In genomic region chr10:69334258-69335062, GRCh38 we compare ENCODE assay signal across 1 cellular context.
TF ChIP-seq lines count a peak whose summit lies in the region.

No MANE protein-coding gene starts in this region.

TF ChIP-seq in K562, 482 proteins besides CTCF, POLR2A, EP300 and RAD21 (continued from another document and continues in another):
- TF ChIP-seq GTF2B (IDR thresholded peaks at IDR 0.05; ENCODE audit: extremely low read depth, insufficient read length) (no peak), ZNF133 (CRISPR knock-in tag; IDR thresholded peaks at IDR 0.05) (no peak), HNRNPUL1 (IDR thresholded peaks at IDR 0.05; ENCODE audit: low read length) (no peak), CHD7 (IDR thresholded peaks at IDR 0.05; ENCODE audit: low read depth, low read length) (no peak), POLR3G (IDR thresholded peaks at IDR 0.05; ENCODE audit: extremely low read depth, insufficient read length, insufficient replicate concordance) (no peak), SMARCB1 (IDR thresholded peaks at IDR 0.05; ENCODE audit: insufficient read length, low read depth) (no peak), RFX7 (CRISPR knock-in tag; IDR thresholded peaks at IDR 0.05) (no peak), CSDE1 (IDR thresholded peaks at IDR 0.05) (no peak), DPF2 (IDR thresholded peaks at IDR 0.05) (peak; percentile 91), HLTF (IDR thresholded peaks at IDR 0.05) (0 out of 2 replicates have a peak, but pooled peaks have one; percentile 34), KDM4B (IDR thresholded peaks at IDR 0.05; ENCODE audit: borderline replicate concordance in 2 of 2, low read depth in 1 of 2) (no peak), U2AF2 (optimal IDR thresholded peaks at IDR 0.05; ENCODE audit: low read depth, low read length) (no peak), E2F8 (IDR thresholded peaks at IDR 0.05; ENCODE audit: low read depth, partially characterized antibody) (no peak), NBN (IDR thresholded peaks at IDR 0.05; ENCODE audit: low read depth) (no peak; the same call in 1 of the 2 replicates), KLF10 (CRISPR knock-in tag; IDR thresholded peaks at IDR 0.05) (no peak), PRDM10 (IDR thresholded peaks at IDR 0.05; ENCODE audit: partially characterized antibody) (peak; percentile 72)
- TF ChIP-seq, protein P1, sequence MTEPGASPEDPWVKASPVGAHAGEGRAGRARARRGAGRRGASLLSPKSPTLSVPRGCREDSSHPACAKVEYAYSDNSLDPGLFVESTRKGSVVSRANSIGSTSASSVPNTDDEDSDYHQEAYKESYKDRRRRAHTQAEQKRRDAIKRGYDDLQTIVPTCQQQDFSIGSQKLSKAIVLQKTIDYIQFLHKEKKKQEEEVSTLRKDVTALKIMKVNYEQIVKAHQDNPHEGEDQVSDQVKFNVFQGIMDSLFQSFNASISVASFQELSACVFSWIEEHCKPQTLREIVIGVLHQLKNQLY (CRISPR knock-in tag; conservative IDR thresholded peaks at IDR 0.05), result no peak
- TF ChIP-seq, protein P2, sequence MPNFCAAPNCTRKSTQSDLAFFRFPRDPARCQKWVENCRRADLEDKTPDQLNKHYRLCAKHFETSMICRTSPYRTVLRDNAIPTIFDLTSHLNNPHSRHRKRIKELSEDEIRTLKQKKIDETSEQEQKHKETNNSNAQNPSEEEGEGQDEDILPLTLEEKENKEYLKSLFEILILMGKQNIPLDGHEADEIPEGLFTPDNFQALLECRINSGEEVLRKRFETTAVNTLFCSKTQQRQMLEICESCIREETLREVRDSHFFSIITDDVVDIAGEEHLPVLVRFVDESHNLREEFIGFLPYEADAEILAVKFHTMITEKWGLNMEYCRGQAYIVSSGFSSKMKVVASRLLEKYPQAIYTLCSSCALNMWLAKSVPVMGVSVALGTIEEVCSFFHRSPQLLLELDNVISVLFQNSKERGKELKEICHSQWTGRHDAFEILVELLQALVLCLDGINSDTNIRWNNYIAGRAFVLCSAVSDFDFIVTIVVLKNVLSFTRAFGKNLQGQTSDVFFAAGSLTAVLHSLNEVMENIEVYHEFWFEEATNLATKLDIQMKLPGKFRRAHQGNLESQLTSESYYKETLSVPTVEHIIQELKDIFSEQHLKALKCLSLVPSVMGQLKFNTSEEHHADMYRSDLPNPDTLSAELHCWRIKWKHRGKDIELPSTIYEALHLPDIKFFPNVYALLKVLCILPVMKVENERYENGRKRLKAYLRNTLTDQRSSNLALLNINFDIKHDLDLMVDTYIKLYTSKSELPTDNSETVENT (CRISPR knock-in tag; IDR thresholded peaks at IDR 0.05), result no peak
- TF ChIP-seq, protein P3, sequence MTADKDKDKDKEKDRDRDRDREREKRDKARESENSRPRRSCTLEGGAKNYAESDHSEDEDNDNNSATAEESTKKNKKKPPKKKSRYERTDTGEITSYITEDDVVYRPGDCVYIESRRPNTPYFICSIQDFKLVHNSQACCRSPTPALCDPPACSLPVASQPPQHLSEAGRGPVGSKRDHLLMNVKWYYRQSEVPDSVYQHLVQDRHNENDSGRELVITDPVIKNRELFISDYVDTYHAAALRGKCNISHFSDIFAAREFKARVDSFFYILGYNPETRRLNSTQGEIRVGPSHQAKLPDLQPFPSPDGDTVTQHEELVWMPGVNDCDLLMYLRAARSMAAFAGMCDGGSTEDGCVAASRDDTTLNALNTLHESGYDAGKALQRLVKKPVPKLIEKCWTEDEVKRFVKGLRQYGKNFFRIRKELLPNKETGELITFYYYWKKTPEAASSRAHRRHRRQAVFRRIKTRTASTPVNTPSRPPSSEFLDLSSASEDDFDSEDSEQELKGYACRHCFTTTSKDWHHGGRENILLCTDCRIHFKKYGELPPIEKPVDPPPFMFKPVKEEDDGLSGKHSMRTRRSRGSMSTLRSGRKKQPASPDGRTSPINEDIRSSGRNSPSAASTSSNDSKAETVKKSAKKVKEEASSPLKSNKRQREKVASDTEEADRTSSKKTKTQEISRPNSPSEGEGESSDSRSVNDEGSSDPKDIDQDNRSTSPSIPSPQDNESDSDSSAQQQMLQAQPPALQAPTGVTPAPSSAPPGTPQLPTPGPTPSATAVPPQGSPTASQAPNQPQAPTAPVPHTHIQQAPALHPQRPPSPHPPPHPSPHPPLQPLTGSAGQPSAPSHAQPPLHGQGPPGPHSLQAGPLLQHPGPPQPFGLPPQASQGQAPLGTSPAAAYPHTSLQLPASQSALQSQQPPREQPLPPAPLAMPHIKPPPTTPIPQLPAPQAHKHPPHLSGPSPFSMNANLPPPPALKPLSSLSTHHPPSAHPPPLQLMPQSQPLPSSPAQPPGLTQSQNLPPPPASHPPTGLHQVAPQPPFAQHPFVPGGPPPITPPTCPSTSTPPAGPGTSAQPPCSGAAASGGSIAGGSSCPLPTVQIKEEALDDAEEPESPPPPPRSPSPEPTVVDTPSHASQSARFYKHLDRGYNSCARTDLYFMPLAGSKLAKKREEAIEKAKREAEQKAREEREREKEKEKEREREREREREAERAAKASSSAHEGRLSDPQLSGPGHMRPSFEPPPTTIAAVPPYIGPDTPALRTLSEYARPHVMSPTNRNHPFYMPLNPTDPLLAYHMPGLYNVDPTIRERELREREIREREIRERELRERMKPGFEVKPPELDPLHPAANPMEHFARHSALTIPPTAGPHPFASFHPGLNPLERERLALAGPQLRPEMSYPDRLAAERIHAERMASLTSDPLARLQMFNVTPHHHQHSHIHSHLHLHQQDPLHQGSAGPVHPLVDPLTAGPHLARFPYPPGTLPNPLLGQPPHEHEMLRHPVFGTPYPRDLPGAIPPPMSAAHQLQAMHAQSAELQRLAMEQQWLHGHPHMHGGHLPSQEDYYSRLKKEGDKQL (CRISPR knock-in tag; IDR thresholded peaks at IDR 0.05; ENCODE audit: borderline replicate concordance), result no peak
